ENCODE assay signal across 32 cellular contexts in genomic region chr10:30500963-30501504, GRCh38.
DNase-seq lines count a peak whose midpoint lies in the region; ATAC-seq, FAIRE-seq and TF ChIP-seq lines count a peak whose summit lies in the region.
"Had no signal": no experiment of that assay in that cellular context is flagged by ENCODE, and none has a peak within 500 bp of the region (broad histone marks: within the 10 kb centered on the region; RNA-seq: fewer than 3 reads in every experiment).

No MANE protein-coding gene starts in this region.

- H3K27me3 ChIP-seq in CD8-positive, alpha-beta memory T cell (ENCODE audit: insufficient read depth, low read length, poor library complexity, severe bottlenecking): no peaks in the 10 kb centered on the region
- H3K27me3 ChIP-seq in Karpas-422 (ENCODE audit: low read length) (no peaks in the 10 kb centered on the region), suprapubic skin (no peaks in the 10 kb centered on the region)
- H3K27me3 ChIP-seq: colonic mucosa, esophagus muscularis mucosa, pancreas, right atrium auricular region, tibial nerve had no signal

- no peak for FAIRE-seq in HTR-8/SVneo (lab: Jason Lieb, UNC)
- FAIRE-seq: G401.6, GM18507, pancreas, RCC 7860 had no signal

- H3K9me3 Mint-ChIP-seq in CD8-positive, alpha-beta memory T cell: no peaks in the 10 kb centered on the region
- no peaks in the 10 kb centered on the region for H3K9me3 Mint-ChIP-seq in activated CD8-positive, alpha-beta T cell treated with anti-CD3 and anti-CD28 coated beads for 36 hours
- H3K9me3 Mint-ChIP-seq in memory B cell: no peaks in the 10 kb centered on the region
- H3K9me3 Mint-ChIP-seq: activated CD4-positive, alpha-beta T cell treated with anti-CD3 and anti-CD28 coated beads, Interleukin-2, amount 10 ng/mL, durations not matched to agents 24 days and 14 days; CD4-positive, alpha-beta T cell; GM23338; mesothelial cell of epicardium; naive thymus-derived CD8-positive, alpha-beta T cell; stimulated activated naive CD8-positive, alpha-beta T cell treated with anti-CD3 and anti-CD28 coated beads, Interleukin-15, Interleukin-2, amounts not matched to agents 100 ng/mL and 50 ng/mL, for 24 hours had no signal

- 77% methylated on average over 3 of the region's 3 CpGs for WGBS in suprapubic skin

- H3K4me3 ChIP-seq in CD8-positive, alpha-beta memory T cell (ENCODE audit: low read length): no peak overlapping the region
- H3K4me3 ChIP-seq in Karpas-422 (ENCODE audit: low read length): no peak overlapping the region
- no peak overlapping the region for H3K4me3 ChIP-seq in suprapubic skin
- H3K4me3 ChIP-seq: colonic mucosa, esophagus muscularis mucosa, GM23338, MG63, pancreas, right atrium auricular region, SJCRH30, tibial nerve had no signal

- TF ChIP-seq POLR2A in suprapubic skin (IDR thresholded peaks at IDR 0.05): no peak

- TF ChIP-seq CTCF in activated CD8-positive, alpha-beta T cell treated with anti-CD3 and anti-CD28 coated beads for 36 hours (IDR thresholded peaks at IDR 0.05): no peak
- no peak for TF ChIP-seq CTCF in suprapubic skin (IDR thresholded peaks at IDR 0.05)

- H2AFZ ChIP-seq in Karpas-422 (ENCODE audit: low read length): peak overlapping the region; percentile 59
- H2AFZ ChIP-seq: GM23338 had no signal

- H3K9me3 ChIP-seq in CD8-positive, alpha-beta memory T cell (ENCODE audit: low read length): no peaks in the 10 kb centered on the region
- H3K9me3 ChIP-seq in Karpas-422 (ENCODE audit: low read length): no peaks in the 10 kb centered on the region
- no peaks in the 10 kb centered on the region for H3K9me3 ChIP-seq in suprapubic skin
- H3K9me3 ChIP-seq: colonic mucosa, esophagus muscularis mucosa, MG63, pancreas, right atrium auricular region, SJCRH30, tibial nerve had no signal

- DNase-seq in CD8-positive, alpha-beta memory T cell: no peak
- DNase-seq in Karpas-422: no peak
- DNase-seq in activated CD8-positive, alpha-beta T cell treated with anti-CD3 and anti-CD28 coated beads for 36 hours: no peak
- DNase-seq in memory B cell (ENCODE audit: low spot score in 2 of 2): no peak
- no peak for DNase-seq in suprapubic skin (ENCODE audit: low spot score in 2 of 2)
- DNase-seq in HTR-8/SVneo (ENCODE audit: insufficient read length, low spot score): no peak
- DNase-seq: activated CD4-positive, alpha-beta T cell treated with anti-CD3 and anti-CD28 coated beads, Interleukin-2, amount 10 ng/mL, durations not matched to agents 24 days and 14 days; activated gamma-delta T cell treated with Interleukin-2 at 50 U/mL for 16 hours; amniotic stem cell; CD4-positive, alpha-beta T cell; colonic mucosa; DMS153; IMR-90; islet precursor cell; left ventricle myocardium superior; MG63; naive thymus-derived CD8-positive, alpha-beta T cell; NCI-H1417 treated with DMSO at 0.1 percent for 48 hours; NCI-H510A treated with DMSO at 0.1 percent for 48 hours; pancreas; SJCRH30; stimulated activated CD4-positive, alpha-beta T cell treated with anti-CD3 and anti-CD28 coated beads, Interleukin-4, amount 100 ng/mL, for 1 hour had no signal

- no peaks in the 10 kb centered on the region for H3K9me2 ChIP-seq in Karpas-422 (replicated peaks; ENCODE audit: insufficient read depth, low read length)

- H3K27ac Mint-ChIP-seq in CD8-positive, alpha-beta memory T cell: peak overlapping the region; percentile 43 to 99 (median 84)
- H3K27ac Mint-ChIP-seq in activated CD8-positive, alpha-beta T cell treated with anti-CD3 and anti-CD28 coated beads for 36 hours: peak overlapping the region; percentile 69
- peak overlapping the region; percentile 58 for H3K27ac Mint-ChIP-seq in memory B cell
- H3K27ac Mint-ChIP-seq: CD4-positive, alpha-beta T cell; GM23338; mesothelial cell of epicardium; stimulated activated naive CD8-positive, alpha-beta T cell treated with anti-CD3 and anti-CD28 coated beads, Interleukin-15, Interleukin-2, amounts not matched to agents 100 ng/mL and 50 ng/mL, for 24 hours had no signal

- no peaks in the 10 kb centered on the region for H3K79me2 ChIP-seq in Karpas-422 (ENCODE audit: low read length)

- no peak overlapping the region for H3K27ac ChIP-seq in CD8-positive, alpha-beta memory T cell (ENCODE audit: low read depth, low read length)
- H3K27ac ChIP-seq in Karpas-422 (ENCODE audit: low read length) (peak overlapping the region; percentile 98), suprapubic skin (no peak overlapping the region)
- H3K27ac ChIP-seq: colonic mucosa, esophagus muscularis mucosa, pancreas, right atrium auricular region, SJCRH30 had no signal

- H3K36me3 Mint-ChIP-seq in CD8-positive, alpha-beta memory T cell: peaks cover 0 to 3% (median 0%) of the 10 kb centered on the region in 3 donors
- H3K36me3 Mint-ChIP-seq in activated CD8-positive, alpha-beta T cell treated with anti-CD3 and anti-CD28 coated beads for 36 hours (ENCODE audit: low read depth): no peaks in the 10 kb centered on the region
- H3K36me3 Mint-ChIP-seq in memory B cell: no peaks in the 10 kb centered on the region
- H3K36me3 Mint-ChIP-seq: mesothelial cell of epicardium; naive thymus-derived CD8-positive, alpha-beta T cell had no signal

- no peaks in the 10 kb centered on the region for H4K20me1 ChIP-seq in Karpas-422 (ENCODE audit: insufficient read depth, low read depth, low read length)

- H3K4me1 Mint-ChIP-seq in CD8-positive, alpha-beta memory T cell: peaks cover 80 to 94% (median 90%) of the 10 kb centered on the region in 3 donors
- peaks cover 47% of the 10 kb centered on the region for H3K4me1 Mint-ChIP-seq in activated CD8-positive, alpha-beta T cell treated with anti-CD3 and anti-CD28 coated beads for 36 hours (ENCODE audit: low read depth)
- peaks cover 67% of the 10 kb centered on the region for H3K4me1 Mint-ChIP-seq in memory B cell
- H3K4me1 Mint-ChIP-seq: mesothelial cell of epicardium had no signal

- no peaks in the 10 kb centered on the region for H3K27me3 Mint-ChIP-seq in CD8-positive, alpha-beta memory T cell
- no peaks in the 10 kb centered on the region for H3K27me3 Mint-ChIP-seq in activated CD8-positive, alpha-beta T cell treated with anti-CD3 and anti-CD28 coated beads for 36 hours
- H3K27me3 Mint-ChIP-seq in memory B cell: no peaks in the 10 kb centered on the region
- H3K27me3 Mint-ChIP-seq: CD4-positive, alpha-beta T cell; stimulated activated naive CD8-positive, alpha-beta T cell treated with anti-CD3 and anti-CD28 coated beads, Interleukin-15, Interleukin-2, amounts not matched to agents 100 ng/mL and 50 ng/mL, for 24 hours had no signal

- ATAC-seq in activated CD8-positive, alpha-beta T cell treated with anti-CD3 and anti-CD28 coated beads for 36 hours: peak; percentile 21
- ATAC-seq in memory B cell (ENCODE audit: low read depth): no peak
- no peak for ATAC-seq in GM21367 (IDR thresholded peaks at IDR 0.05; ENCODE audit: unreplicated experiment)
- ATAC-seq: GM23338; left ventricle myocardium superior; naive thymus-derived CD8-positive, alpha-beta T cell; pancreas had no signal

- peak overlapping the region in 6 of 7 donors; percentile 9 to 81 (median 36) for H3K4me3 Mint-ChIP-seq in CD8-positive, alpha-beta memory T cell
- H3K4me3 Mint-ChIP-seq in activated CD8-positive, alpha-beta T cell treated with anti-CD3 and anti-CD28 coated beads for 36 hours: no peak overlapping the region
- H3K4me3 Mint-ChIP-seq in memory B cell: no peak overlapping the region
- H3K4me3 Mint-ChIP-seq: CD4-positive, alpha-beta T cell; GM23338; mesothelial cell of epicardium; stimulated activated naive CD8-positive, alpha-beta T cell treated with anti-CD3 and anti-CD28 coated beads, Interleukin-15, Interleukin-2, amounts not matched to agents 100 ng/mL and 50 ng/mL, for 24 hours had no signal

- H3K4me2 ChIP-seq in Karpas-422 (ENCODE audit: low read depth, low read length, poor library complexity, severe bottlenecking): peak overlapping the region; percentile 71
- H3K4me2 ChIP-seq: GM23338 had no signal

- CTCF ChIA-PET in CD8-positive, alpha-beta memory T cell (lab: Charles Lee): interaction anchor here (0.6 to 5.4 kb wide), 5 partner anchors 8 to 63 kb away, joined by 3 to 24 read pairs (median 3); no protein-coding TSS in a partner anchor
- CTCF ChIA-PET in activated CD8-positive, alpha-beta T cell treated with anti-CD3 and anti-CD28 coated beads for 36 hours (lab: Charles Lee): interaction anchor here (2.1 kb wide), 1 partner anchor 109 kb away, joined by 7 read pairs; no protein-coding TSS in a partner anchor

- no peaks in the 10 kb centered on the region for H3K36me3 ChIP-seq in CD8-positive, alpha-beta memory T cell (ENCODE audit: insufficient read depth, low read length)
- no peaks in the 10 kb centered on the region for H3K36me3 ChIP-seq in Karpas-422 (ENCODE audit: insufficient read depth, low read length)
- no peaks in the 10 kb centered on the region for H3K36me3 ChIP-seq in suprapubic skin
- H3K36me3 ChIP-seq: colonic mucosa, esophagus muscularis mucosa, MG63, pancreas, right atrium auricular region, SJCRH30, tibial nerve had no signal

- no peak for TF ChIP-seq EP300 in suprapubic skin (IDR thresholded peaks at IDR 0.05)

- intact Hi-C loops in activated CD8-positive, alpha-beta T cell treated with anti-CD3 and anti-CD28 coated beads for 36 hours (cut with micrococcal nuclease): no loop called here

- POLR2A ChIA-PET in CD8-positive, alpha-beta memory T cell (lab: Charles Lee): interaction anchor here (1.0 kb wide), 2 partner anchors 25 to 27 kb away, joined by 3 to 4 read pairs; no protein-coding TSS in a partner anchor
- POLR2A ChIA-PET in activated CD8-positive, alpha-beta T cell treated with anti-CD3 and anti-CD28 coated beads for 36 hours (lab: Charles Lee): no interaction called here

- peaks cover 69% of the 10 kb centered on the region for H3K4me1 ChIP-seq in CD8-positive, alpha-beta memory T cell (ENCODE audit: insufficient read depth, low read length)
- H3K4me1 ChIP-seq in Karpas-422 (ENCODE audit: low read length): peaks cover 87% of the 10 kb centered on the region
- H3K4me1 ChIP-seq in suprapubic skin: peaks cover 3% of the 10 kb centered on the region
- H3K4me1 ChIP-seq: colonic mucosa, pancreas, right atrium auricular region had no signal

- H3K9ac ChIP-seq in Karpas-422 (ENCODE audit: low read length): peak overlapping the region; percentile 70

Comparison
In these comparisons a context has a peak if more than half of its experiments do, and no peak if none do; other contexts are left out.
1. H3K4me3 Mint-ChIP-seq: peak in CD8-positive, alpha-beta memory T cell (6 of 7); none in activated CD8-positive, alpha-beta T cell treated with anti-CD3 and anti-CD28 coated beads for 36 hours (single experiment) and memory B cell (single experiment).
2. Peak in every context shown above with its lines, with median percentiles within 50 percentile points of each other: H3K27ac Mint-ChIP-seq.